Comparison of ENCODE assay signal across 8 cellular contexts in genomic region chr14:77025744-77026165, GRCh38. TPM values are rescaled to one million over a fixed set of nuclear protein-coding genes. Genes with fewer than 3 reads are reported as not detected.
A peak's percentile ranks its signal among the peaks of the same experiment; 100 is the strongest.
DNase-seq lines count a peak whose midpoint lies in the region; ATAC-seq and TF ChIP-seq lines count a peak whose summit lies in the region.

No MANE protein-coding gene starts in this region.

- H3K9me3 Mint-ChIP-seq in osteocyte (ENCODE audit: unreplicated experiment), result no peaks in the 10 kb centered on the region

- no peaks in the 10 kb centered on the region for H3K27me3 Mint-ChIP-seq in osteocyte (ENCODE audit: unreplicated experiment)

- H3K27me3 ChIP-seq in NT2/D1 (ENCODE audit: insufficient read depth, insufficient read length), result no peaks in the 10 kb centered on the region

- H3K4me3 ChIP-seq in NT2/D1 (ENCODE audit: insufficient read length, low read depth) (peak overlapping the region; percentile 82), epithelial cell of proximal tubule (ENCODE audit: low read depth, low read length) (peak overlapping the region; percentile 79)

- DNase-seq in COLO668 (lab: John Stamatoyannopoulos, UW; ENCODE audit: unreplicated experiment) (peak; percentile 72), NT2/D1 (ENCODE audit: low read depth, low spot score) (no peak), epithelial cell of proximal tubule (ENCODE audit: low read depth) (no peak), osteocyte (ENCODE audit: extremely low spot score, unreplicated experiment) (no peak), HCEC 1CT (no peak), NCI-H524 treated with DMSO at 0.1 percent for 48 hours (lab: John Stamatoyannopoulos, UW) (no peak)

- H3K9me3 ChIP-seq in NT2/D1 (ENCODE audit: insufficient read depth, low read length), result no peaks in the 10 kb centered on the region

- peaks cover 15% of the 10 kb centered on the region for H3K36me3 ChIP-seq in NT2/D1 (ENCODE audit: insufficient read depth, insufficient read length, low read length)

- peak overlapping the region; percentile 80 for H3K4me3 Mint-ChIP-seq in osteocyte (ENCODE audit: unreplicated experiment)

- peaks cover 13% of the 10 kb centered on the region for H3K4me1 ChIP-seq in NT2/D1 (ENCODE audit: insufficient read depth, insufficient read length)

- H3K4me1 Mint-ChIP-seq in osteocyte (ENCODE audit: unreplicated experiment), result peaks cover 47% of the 10 kb centered on the region

- TF ChIP-seq CTCF in epithelial cell of proximal tubule (conservative IDR thresholded peaks at IDR 0.05; ENCODE audit: low read depth, low read length) (no peak), osteocyte (IDR thresholded peaks at IDR 0.05) (no peak)

- peak overlapping the region; percentile 79 for H3K9ac ChIP-seq in NT2/D1 (ENCODE audit: insufficient read length, low read depth)

- ATAC-seq in HG03175 (IDR thresholded peaks at IDR 0.05; ENCODE audit: unreplicated experiment) (no peak), GM21423 (IDR thresholded peaks at IDR 0.05; ENCODE audit: unreplicated experiment) (no peak)

- H3K27ac Mint-ChIP-seq in osteocyte (ENCODE audit: unreplicated experiment), result peak overlapping the region; percentile 88

- H3K36me3 Mint-ChIP-seq in osteocyte (ENCODE audit: unreplicated experiment), result peaks cover 31% of the 10 kb centered on the region

RNA-seq across cellular contexts. Expression of gene IRF2BPL, which starts 2.8 kb away (rescaled TPM):
- total RNA-seq in epithelial cell of proximal tubule, result 61.9 and 65.6 TPM in 2 replicates
- 107 and 120 TPM in 2 replicates for total RNA-seq in osteocyte
